In the genomic region with DNA sequence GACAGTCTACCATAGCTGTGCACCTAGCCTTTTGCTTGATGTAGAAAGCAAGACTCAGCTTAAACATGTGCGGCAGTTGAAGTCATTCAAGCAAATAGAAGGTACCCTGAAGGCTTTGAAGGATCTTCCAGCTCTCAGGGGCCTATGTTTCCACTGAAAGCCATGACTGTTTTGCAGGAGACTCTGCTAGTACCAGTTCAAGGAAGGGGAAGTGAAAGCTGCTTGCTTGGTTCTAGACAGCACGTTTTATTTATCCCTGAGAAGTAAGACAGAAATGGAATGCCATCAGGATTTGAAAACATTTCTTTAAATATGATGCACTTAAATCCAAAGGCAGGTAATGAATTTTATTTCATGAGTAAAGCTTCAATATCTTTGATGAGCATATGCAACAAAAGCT, we compare ENCODE assay signal across 11 cellular contexts.
DNase-seq lines count a peak whose midpoint lies in the region; ATAC-seq and TF ChIP-seq lines count a peak whose summit lies in the region.
"Had no signal": no experiment of that assay in that cellular context is flagged by ENCODE, and none has a peak within 500 bp of the region (broad histone marks: within the 10 kb centered on the region; RNA-seq: fewer than 3 reads in every experiment).

No MANE protein-coding gene starts in this region.

- H3K4me3 Mint-ChIP-seq in memory B cell, result no peak overlapping the region
- H3K4me3 Mint-ChIP-seq: activated naive CD8-positive, alpha-beta T cell treated with anti-CD3 and anti-CD28 coated beads for 36 hours had no signal

- no peak overlapping the region for H3K4me3 ChIP-seq in body of pancreas
- H3K4me3 ChIP-seq: esophagus muscularis mucosa had no signal

- no peaks in the 10 kb centered on the region for H3K9me3 ChIP-seq in body of pancreas

- H3K36me3 Mint-ChIP-seq in memory B cell, result no peaks in the 10 kb centered on the region
- H3K36me3 Mint-ChIP-seq: activated naive CD8-positive, alpha-beta T cell treated with anti-CD3 and anti-CD28 coated beads for 36 hours had no signal

- ATAC-seq in GM18870 (IDR thresholded peaks at IDR 0.05; ENCODE audit: unreplicated experiment) (peak; percentile 35), GM21717 (IDR thresholded peaks at IDR 0.05; ENCODE audit: unreplicated experiment) (peak; percentile 47), HG03378 (IDR thresholded peaks at IDR 0.05; ENCODE audit: unreplicated experiment) (peak; percentile 49), memory B cell (ENCODE audit: low read depth) (peak; percentile 51), body of pancreas (no peak)

- no peak for DNase-seq in memory B cell (ENCODE audit: low spot score in 2 of 2)
- no peak for DNase-seq in hypothalamus (lab: John Stamatoyannopoulos, UW)
- no peak for DNase-seq in activated naive CD4-positive, alpha-beta T cell treated with Interleukin-2 at 50 U/mL for 16 hours
- no peak for DNase-seq in iPS-NIHi11 (ENCODE audit: low spot score)
- no peak for DNase-seq in body of pancreas
- DNase-seq: activated naive CD8-positive, alpha-beta T cell treated with anti-CD3 and anti-CD28 coated beads for 36 hours; NCI-H1694 had no signal

- no peaks in the 10 kb centered on the region for H3K9me3 Mint-ChIP-seq in memory B cell
- H3K9me3 Mint-ChIP-seq: activated naive CD8-positive, alpha-beta T cell treated with anti-CD3 and anti-CD28 coated beads for 36 hours had no signal

- intact Hi-C loops in body of pancreas (cut with DNase I), result no loop called here

- TF ChIP-seq POLR2A in body of pancreas (IDR thresholded peaks at IDR 0.05), result no peak

- no peaks in the 10 kb centered on the region for H3K27me3 ChIP-seq in body of pancreas
- H3K27me3 ChIP-seq: esophagus muscularis mucosa had no signal

- no peak overlapping the region for H3K27ac ChIP-seq in body of pancreas
- H3K27ac ChIP-seq: esophagus muscularis mucosa had no signal

- peaks cover 4% of the 10 kb centered on the region for H3K27me3 Mint-ChIP-seq in memory B cell
- H3K27me3 Mint-ChIP-seq: activated naive CD8-positive, alpha-beta T cell treated with anti-CD3 and anti-CD28 coated beads for 36 hours had no signal

- H3K36me3 ChIP-seq in body of pancreas (replicated peaks in 1 of 2; ENCODE audit: insufficient read depth in 1 of 2, low read depth in 2 of 2), result no peaks in the 10 kb centered on the region
- H3K36me3 ChIP-seq: esophagus muscularis mucosa had no signal

- no peak for TF ChIP-seq CTCF in body of pancreas (IDR thresholded peaks at IDR 0.05)

- no peak overlapping the region for H3K27ac Mint-ChIP-seq in memory B cell
- H3K27ac Mint-ChIP-seq: activated naive CD8-positive, alpha-beta T cell treated with anti-CD3 and anti-CD28 coated beads for 36 hours had no signal

- H3K4me1 ChIP-seq in body of pancreas, result no peaks in the 10 kb centered on the region
- H3K4me1 ChIP-seq: esophagus muscularis mucosa had no signal

- WGBS in body of pancreas, 2 donors, result 29 to 55% methylated on average over 2 of the region's 2 CpGs

- H3K4me1 Mint-ChIP-seq in memory B cell, result peaks cover 10% of the 10 kb centered on the region
- H3K4me1 Mint-ChIP-seq: activated naive CD8-positive, alpha-beta T cell treated with anti-CD3 and anti-CD28 coated beads for 36 hours had no signal
